Comparison of ENCODE assay signal across 8 cellular contexts in the genomic region with DNA sequence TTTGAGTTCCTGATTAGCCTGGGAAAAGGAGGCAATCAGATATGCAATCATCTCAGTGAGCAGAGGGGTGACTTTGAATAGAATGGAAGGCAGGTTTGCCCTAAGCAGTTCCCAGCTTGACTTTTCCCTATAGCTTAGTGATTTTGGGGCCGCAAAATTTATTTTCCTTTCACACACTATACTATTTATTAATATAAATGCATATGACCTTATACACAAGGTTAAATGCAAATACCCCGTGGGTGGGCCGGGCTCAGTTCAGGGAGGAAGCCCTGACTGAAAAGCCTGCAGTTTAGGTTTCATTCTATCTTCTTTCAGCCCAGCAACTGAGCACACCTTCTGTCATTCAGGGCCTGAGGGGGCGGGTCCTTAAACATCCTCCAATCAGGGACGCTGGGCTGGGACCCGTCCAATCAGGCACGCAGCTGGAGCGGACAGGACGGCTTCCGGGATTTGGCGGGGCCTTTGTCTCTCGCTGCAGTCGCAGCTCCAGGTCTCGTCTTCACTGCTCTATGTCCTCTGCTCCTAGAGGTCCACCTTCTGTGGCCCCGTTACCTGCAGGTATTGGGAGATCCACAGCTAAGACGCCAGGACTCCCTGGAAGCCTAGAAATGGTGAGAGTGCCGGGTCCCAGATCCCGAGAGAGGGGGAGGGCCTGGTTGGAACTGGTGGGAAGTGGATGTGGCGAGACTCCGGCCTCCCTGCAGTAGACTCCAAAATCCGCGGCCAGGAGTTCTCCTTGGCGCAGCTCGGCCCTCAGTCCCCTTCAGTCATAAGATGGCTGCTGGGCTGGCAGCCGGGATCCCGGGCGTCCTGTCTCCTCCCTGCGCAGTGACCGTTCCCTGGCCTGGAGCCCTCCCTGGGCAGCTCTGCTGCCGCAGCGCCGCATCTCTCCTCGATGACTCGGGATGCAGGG. TPM values are rescaled to one million over a fixed set of nuclear protein-coding genes. Genes with fewer than 3 reads are reported as not detected.
A peak's percentile ranks its signal among the peaks of the same experiment; 100 is the strongest.
DNase-seq lines count a peak whose midpoint lies in the region; ATAC-seq, FAIRE-seq and TF ChIP-seq lines count a peak whose summit lies in the region.

TSS of gene ZNF273 (plus strand) at position 468 of the 916 bp plus-strand sequence. CDS start at position 513, 45 bp downstream.

- H3K4me3 ChIP-seq in bronchial epithelial cell (ENCODE audit: low read depth, low read length): peak within 1 kb of the TSS; percentile 87

- FAIRE-seq in bronchial epithelial cell (lab: Jason Lieb, UNC): peak; percentile 52

- peak; percentile 100 for ATAC-seq in GM18873 (IDR thresholded peaks at IDR 0.05; ENCODE audit: low FRiP score, unreplicated experiment)
- peak; percentile 99 for ATAC-seq in HG03135 (IDR thresholded peaks at IDR 0.05; ENCODE audit: unreplicated experiment)

- peak within 1 kb of the TSS; percentile 71 for H3K27ac ChIP-seq in VCaP

- peaks cover 33 to 57% of the 10 kb centered on the region in 2 donors for H3K4me1 Mint-ChIP-seq in immature natural killer cell

- H3K27me3 ChIP-seq in bronchial epithelial cell (ENCODE audit: control insufficient read depth, insufficient read depth, low read length): no peaks in the 10 kb centered on the region

- in situ Hi-C loops in ACHN (cut with HindIII; ENCODE audit: low pct_ligation_motif_present, low pct_unique_long_range_greater_than_20kb, low sequenced_read_pairs): no loop called here

- H3K27me3 Mint-ChIP-seq in immature natural killer cell (ENCODE audit: low read depth in 3 of 3): peaks cover 0 to 3% (median 2%) of the 10 kb centered on the region in 3 donors

- H3K36me3 Mint-ChIP-seq in immature natural killer cell: no peaks in the 10 kb centered on the region

- H3K36me3 ChIP-seq in bronchial epithelial cell (ENCODE audit: control insufficient read depth, insufficient read depth, low read length): no peaks in the 10 kb centered on the region

- DNase-seq in ACHN: peak; percentile 95
- peak; percentile 91 for DNase-seq in NCI-H2196 (lab: John Stamatoyannopoulos, UW; ENCODE audit: unreplicated experiment)
- peak; percentile 79 for DNase-seq in bronchial epithelial cell (ENCODE audit: low read depth)
- peak; percentile 85 to 90 (median 88) for DNase-seq in immature natural killer cell
- peak; percentile 72 for DNase-seq in smooth muscle cell of the brain vasculature (ENCODE audit: low read depth, low spot score)

- TF ChIP-seq CTCF in VCaP (conservative IDR thresholded peaks at IDR 0.05): no peak
- TF ChIP-seq CTCF in bronchial epithelial cell (IDR thresholded peaks at IDR 0.05; ENCODE audit: insufficient read depth, low read length, severe bottlenecking): no peak

- H3K4me3 Mint-ChIP-seq in immature natural killer cell: peak within 1 kb of the TSS; percentile 96 to 98 (median 97)

- H3K9me3 Mint-ChIP-seq in immature natural killer cell: no peaks in the 10 kb centered on the region

- H3K27ac Mint-ChIP-seq in immature natural killer cell: peak within 1 kb of the TSS; percentile 85 to 95 (median 92)

RNA-seq across cellular contexts. Expression of gene ZNF273, which starts in this region (rescaled TPM):
- total RNA-seq in bronchial epithelial cell: 2.6 and 3.1 TPM in 2 replicates
- 1 to 10 TPM; 1.8 to 3.2 (median 2.1) TPM for polyA plus RNA-seq in immature natural killer cell

Comparison
In these comparisons a context has a peak if more than half of its experiments do, and no peak if none do; other contexts are left out.
1. Peak in every context shown above with its lines: DNase-seq, ATAC-seq, H3K4me3 ChIP-seq and H3K27ac ChIP-seq.